ENCODE assay signal across 12 cellular contexts in the genomic region with DNA sequence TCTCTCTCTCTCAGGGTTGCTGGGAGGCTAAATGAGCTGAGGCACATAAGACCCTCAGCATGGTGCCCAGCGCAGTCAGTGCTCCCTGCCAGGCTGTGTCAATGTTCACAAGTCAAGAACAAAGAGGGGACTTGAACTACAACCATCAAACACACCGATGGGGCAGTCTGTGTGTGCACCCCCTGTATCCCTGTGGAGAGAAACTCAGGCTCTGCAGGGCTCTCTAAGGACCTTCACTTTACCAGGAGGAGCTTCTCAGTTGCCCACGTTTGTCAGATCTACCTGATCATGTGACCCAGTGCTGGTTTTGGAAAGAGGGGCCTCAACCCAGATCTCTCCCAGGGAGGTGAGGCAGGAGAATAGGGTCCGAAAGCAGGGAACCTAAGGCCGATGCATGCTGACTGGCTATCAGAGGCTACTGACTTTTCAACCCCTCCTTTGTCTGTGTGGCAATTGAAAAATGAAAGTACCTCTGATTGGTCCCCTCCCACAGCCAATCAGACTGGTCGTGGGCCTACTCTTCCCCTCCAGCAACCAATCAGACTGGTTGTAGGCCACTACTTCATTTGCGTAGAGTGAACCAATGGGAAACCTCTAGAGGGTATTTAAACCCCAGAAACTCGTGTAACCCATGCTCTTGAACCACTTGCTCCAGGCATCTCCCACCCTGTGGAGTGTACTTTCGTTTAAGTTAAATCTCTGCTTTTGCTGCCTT. TPM values are rescaled to one million over a fixed set of nuclear protein-coding genes. Genes with fewer than 3 reads are reported as not detected.
DNase-seq lines count a peak whose midpoint lies in the region; ATAC-seq and TF ChIP-seq lines count a peak whose summit lies in the region.
"Had no signal": no experiment of that assay in that cellular context is flagged by ENCODE, and none has a peak within 500 bp of the region (broad histone marks: within the 10 kb centered on the region; RNA-seq: fewer than 3 reads in every experiment).

No MANE protein-coding gene starts in this region.

- DNase-seq in left ventricle myocardium superior (no peak), right atrium auricular region (ENCODE audit: low spot score) (no peak), RPMI8226 (peak; percentile 38), fibroblast of mammary gland (ENCODE audit: low read depth) (peak; percentile 50), ascending aorta (ENCODE audit: low spot score in 2 of 2) (no peak), coronary artery (ENCODE audit: low spot score) (no peak)
- DNase-seq: activated CD4-positive, alpha-beta T cell treated with anti-CD3 and anti-CD28 coated beads for 1 hour had no signal

- ATAC-seq in left ventricle myocardium superior (peak; percentile 22), GM21390 (IDR thresholded peaks at IDR 0.05; ENCODE audit: unreplicated experiment) (no peak), GM21515 (IDR thresholded peaks at IDR 0.05; ENCODE audit: unreplicated experiment) (no peak)

- no peaks in the 10 kb centered on the region for H3K4me1 ChIP-seq in right atrium auricular region
- no peaks in the 10 kb centered on the region for H3K4me1 ChIP-seq in ascending aorta
- H3K4me1 ChIP-seq: breast epithelium, parathyroid adenoma had no signal

- H3K36me3 ChIP-seq in right atrium auricular region (no peaks in the 10 kb centered on the region), ascending aorta (no peaks in the 10 kb centered on the region)
- H3K36me3 ChIP-seq: breast epithelium had no signal

- H3K27me3 ChIP-seq in right atrium auricular region: no peaks in the 10 kb centered on the region
- no peaks in the 10 kb centered on the region for H3K27me3 ChIP-seq in ascending aorta
- H3K27me3 ChIP-seq: breast epithelium had no signal

- TF ChIP-seq CTCF in right atrium auricular region (IDR thresholded peaks at IDR 0.05): no peak
- no peak for TF ChIP-seq CTCF in fibroblast of mammary gland (conservative IDR thresholded peaks at IDR 0.05; ENCODE audit: control insufficient read depth, insufficient read depth, low read depth, low read length)
- TF ChIP-seq CTCF in ascending aorta (IDR thresholded peaks at IDR 0.05): no peak
- no peak for TF ChIP-seq CTCF in coronary artery (IDR thresholded peaks at IDR 0.05)

- intact Hi-C loops in left ventricle myocardium superior (cut with micrococcal nuclease) (no loop called here), ascending aorta (cut with DNase I) (no loop called here)

- H3K4me3 ChIP-seq in right atrium auricular region (no peak overlapping the region), fibroblast of mammary gland (ENCODE audit: control insufficient read depth, low read depth, low read length) (no peak overlapping the region), ascending aorta (no peak overlapping the region), coronary artery (no peak overlapping the region)

- H3K9me3 ChIP-seq in right atrium auricular region (no peaks in the 10 kb centered on the region), ascending aorta (no peaks in the 10 kb centered on the region)
- H3K9me3 ChIP-seq: breast epithelium had no signal

- no peak overlapping the region for H3K27ac ChIP-seq in right atrium auricular region
- H3K27ac ChIP-seq in ascending aorta: no peak overlapping the region
- no peak overlapping the region for H3K27ac ChIP-seq in coronary artery
- H3K27ac ChIP-seq: breast epithelium, parathyroid adenoma had no signal

RNA-seq across cellular contexts. Expression of a gene that starts 34.0 kb away (rescaled TPM):
- total RNA-seq in left ventricle myocardium superior (not detected), right atrium auricular region (under 1 TPM; 0.37 to 0.43 TPM), ascending aorta (0.43 TPM)
- total RNA-seq: CD4-positive, CD25-positive, alpha-beta regulatory T cell had no signal

Comparison
In these comparisons a context has a peak if more than half of its experiments do, and no peak if none do; other contexts are left out.
1. DNase-seq: peak in RPMI8226 (single experiment) and fibroblast of mammary gland (single experiment); none in left ventricle myocardium superior (single experiment), right atrium auricular region (single experiment), ascending aorta (0 of 2) and coronary artery (single experiment).